Comparison of ENCODE assay signal across 8 cellular contexts in genomic region chr1:178055779-178056471, GRCh38. TPM values are rescaled to one million over a fixed set of nuclear protein-coding genes. Genes with fewer than 3 reads are reported as not detected.
A peak's percentile ranks its signal among the peaks of the same experiment; 100 is the strongest.
DNase-seq lines count a peak whose midpoint lies in the region; ATAC-seq and TF ChIP-seq lines count a peak whose summit lies in the region.

No MANE protein-coding gene starts in this region.

- H3K4me1 ChIP-seq in esophagus muscularis mucosa (peaks cover 45 to 67% (median 60%) of the 10 kb centered on the region in 4 donors), sigmoid colon (peaks cover 0 to 41% (median 33%) of the 10 kb centered on the region in 4 donors)

- H3K36me3 Mint-ChIP-seq in activated T-cell treated with anti-CD3 and anti-CD28 coated beads, Interleukin-2, amount 50 U/mL, for 24 hours (ENCODE audit: low read depth), result no peaks in the 10 kb centered on the region

- H3K27ac Mint-ChIP-seq in activated T-cell treated with anti-CD3 and anti-CD28 coated beads, Interleukin-2, amount 50 U/mL, for 24 hours, result no peak overlapping the region

- no peaks in the 10 kb centered on the region for H3K9me3 ChIP-seq in esophagus muscularis mucosa
- H3K9me3 ChIP-seq in sigmoid colon, result no peaks in the 10 kb centered on the region

- H3K4me3 ChIP-seq in esophagus muscularis mucosa, result no peak overlapping the region
- no peak overlapping the region for H3K4me3 ChIP-seq in sigmoid colon

- H3K4me1 Mint-ChIP-seq in activated T-cell treated with anti-CD3 and anti-CD28 coated beads, Interleukin-2, amount 50 U/mL, for 24 hours (ENCODE audit: low read depth), result no peaks in the 10 kb centered on the region

- no peaks in the 10 kb centered on the region for H3K9me3 Mint-ChIP-seq in activated T-cell treated with anti-CD3 and anti-CD28 coated beads, Interleukin-2, amount 50 U/mL, for 24 hours

- TF ChIP-seq EP300 in esophagus muscularis mucosa (IDR thresholded peaks at IDR 0.05) (no peak), sigmoid colon (IDR thresholded peaks at IDR 0.05) (no peak)

- H3K27me3 Mint-ChIP-seq in activated T-cell treated with anti-CD3 and anti-CD28 coated beads, Interleukin-2, amount 50 U/mL, for 24 hours, result peaks cover 3% of the 10 kb centered on the region

- H3K27me3 ChIP-seq in esophagus muscularis mucosa (no peaks in the 10 kb centered on the region), sigmoid colon (no peaks in the 10 kb centered on the region)

- peak overlapping the region; percentile 48 to 67 (median 62) for H3K27ac ChIP-seq in esophagus muscularis mucosa (replicated peaks in 1 of 4)
- H3K27ac ChIP-seq in sigmoid colon, result peak overlapping the region in 3 of 4 donors; percentile 63 to 75 (median 71)

- TF ChIP-seq CTCF in esophagus muscularis mucosa (IDR thresholded peaks at IDR 0.05) (no peak), sigmoid colon (IDR thresholded peaks at IDR 0.05) (no peak)

- 69% methylated on average over 8 of the region's 8 CpGs for WGBS in esophagus muscularis mucosa
- WGBS in sigmoid colon, 2 donors, result 38 to 55% methylated on average over 8 of the region's 8 CpGs

- no peak overlapping the region for H3K4me3 Mint-ChIP-seq in activated T-cell treated with anti-CD3 and anti-CD28 coated beads, Interleukin-2, amount 50 U/mL, for 24 hours

- intact Hi-C loops in esophagus muscularis mucosa (cut with DNase I), result no loop called here
- intact Hi-C loops in sigmoid colon (cut with DNase I), result loop anchor here (5.0 kb wide), 1 partner anchor 41 kb away; no protein-coding TSS in a partner anchor

- ATAC-seq in GM18870 (IDR thresholded peaks at IDR 0.05; ENCODE audit: unreplicated experiment) (peak; percentile 88), HG02943 (IDR thresholded peaks at IDR 0.05; ENCODE audit: low read depth, unreplicated experiment) (peak; percentile 88)

- no peak for TF ChIP-seq POLR2A in esophagus muscularis mucosa (IDR thresholded peaks at IDR 0.05; ENCODE audit: low read depth)
- no peak for TF ChIP-seq POLR2A in sigmoid colon (IDR thresholded peaks at IDR 0.05)

- DNase-seq in NOMO-1 treated with dmso at 0.1 percent for 144 hours (lab: John Stamatoyannopoulos, UW; ENCODE audit: unreplicated experiment), result peak; percentile 86
- DNase-seq in esophagus muscularis mucosa (ENCODE audit: extremely low spot score), result no peak
- DNase-seq in sigmoid colon, result no peak
- DNase-seq in dedifferentiated amniotic fluid mesenchymal stem cell (ENCODE audit: extremely low spot score), result no peak
- DNase-seq in activated naive CD4-positive, alpha-beta T cell treated with anti-CD3 and anti-CD28 coated beads, Interleukin-2, amount 50 U/mL, for 16 hours, result no peak
- no peak for DNase-seq in activated T-cell treated with anti-CD3 and anti-CD28 coated beads, Interleukin-2, amount 50 U/mL, for 24 hours

- H3K36me3 ChIP-seq in esophagus muscularis mucosa, result no peaks in the 10 kb centered on the region
- no peaks in the 10 kb centered on the region for H3K36me3 ChIP-seq in sigmoid colon

RNA-seq across cellular contexts. Expression of gene RASAL2, which starts 38.0 kb away (rescaled TPM):
- 10 to 100 TPM; 11.6 to 30.0 (median 22.3) TPM for total RNA-seq in esophagus muscularis mucosa
- total RNA-seq in sigmoid colon, result 10 to 100 TPM; 11.1 to 25.5 (median 18.9) TPM
- 1 to 10 TPM in 2 of 3 donors, under 1 TPM in 1; 0.92 to 3.0 (median 1.2) TPM for polyA plus RNA-seq in sigmoid colon
